ENCODE assay signal across 20 cellular contexts in the genomic region with DNA sequence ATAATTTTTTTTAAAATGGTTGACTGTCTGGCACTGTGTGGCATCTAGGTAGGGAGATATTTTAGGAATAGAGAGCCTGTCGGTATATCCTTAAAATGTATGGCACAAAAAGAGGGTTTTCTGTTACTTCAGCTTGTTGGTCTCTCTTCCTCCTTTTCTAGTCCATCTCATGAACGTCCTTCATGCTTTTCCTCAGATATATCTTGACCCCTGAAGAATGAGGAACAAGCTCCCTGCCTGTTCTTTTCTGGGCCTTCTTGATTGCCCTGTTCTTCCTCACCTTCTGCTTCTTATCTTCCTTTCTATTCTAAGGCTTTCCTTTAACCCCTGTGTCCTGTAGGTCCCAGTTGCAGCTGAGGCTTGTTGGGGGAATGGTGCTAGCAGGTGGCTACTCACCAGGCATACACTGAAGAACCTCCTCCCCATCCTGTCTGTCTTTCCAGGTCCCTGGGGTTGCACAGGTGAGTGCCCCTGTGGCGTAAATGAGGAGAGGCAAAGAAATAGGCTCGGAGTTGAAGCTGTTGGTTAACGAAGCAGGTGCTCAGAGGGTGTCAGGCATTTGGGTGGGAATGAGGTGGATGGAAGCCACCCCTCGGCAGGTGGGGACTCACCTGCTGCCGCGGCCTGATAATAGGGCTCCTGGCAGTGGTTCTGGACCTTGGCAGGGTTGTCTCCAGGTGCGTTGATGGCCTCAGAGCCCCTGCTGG. TPM values are rescaled to one million over a fixed set of nuclear protein-coding genes. Genes with fewer than 3 reads are reported as not detected.
DNase-seq lines count a peak whose midpoint lies in the region; TF ChIP-seq lines count a peak whose summit lies in the region.
"Had no signal": no experiment of that assay in that cellular context is flagged by ENCODE, and none has a peak within 500 bp of the region (broad histone marks: within the 10 kb centered on the region; RNA-seq: fewer than 3 reads in every experiment).

No MANE protein-coding gene starts in this region.

- intact Hi-C loops in dendritic cell treated with granulocyte-macrophage colony-stimulating factor and Interleukin-4, amounts not matched to agents 40 ng/mL and 50 ng/mL, for 4 days (cut with micrococcal nuclease), result no loop called here
- intact Hi-C loops in esophagus muscularis mucosa (cut with DNase I), result no loop called here

- H3K4me1 Mint-ChIP-seq in dendritic cell treated with granulocyte-macrophage colony-stimulating factor and Interleukin-4, amounts not matched to agents 40 ng/mL and 50 ng/mL, for 4 days (ENCODE audit: low read depth), result peaks cover 35% of the 10 kb centered on the region
- H3K4me1 Mint-ChIP-seq: brain had no signal

- H3K4me3 ChIP-seq in esophagus muscularis mucosa, result no peak overlapping the region
- H3K4me3 ChIP-seq: hepatocyte, SK-N-MC, stomach had no signal

- TF ChIP-seq CTCF in esophagus muscularis mucosa (IDR thresholded peaks at IDR 0.05), result no peak

- H3K9me3 ChIP-seq in esophagus muscularis mucosa, result no peaks in the 10 kb centered on the region
- H3K9me3 ChIP-seq: stomach had no signal

- H3K27ac ChIP-seq in substantia nigra (ENCODE audit: low read depth, low read length, poor library complexity, severe bottlenecking), result no peak overlapping the region
- no peak overlapping the region for H3K27ac ChIP-seq in esophagus muscularis mucosa (replicated peaks in 1 of 4)
- H3K27ac ChIP-seq: hepatocyte, HL-60, SK-N-MC, stomach had no signal

- TF ChIP-seq EP300 in esophagus muscularis mucosa (IDR thresholded peaks at IDR 0.05), result no peak

- H3K36me3 Mint-ChIP-seq in dendritic cell treated with granulocyte-macrophage colony-stimulating factor and Interleukin-4, amounts not matched to agents 40 ng/mL and 50 ng/mL, for 4 days (ENCODE audit: low read depth), result peaks cover 42% of the 10 kb centered on the region
- H3K36me3 Mint-ChIP-seq: brain had no signal

- no peak overlapping the region for H3K4me3 Mint-ChIP-seq in dendritic cell treated with granulocyte-macrophage colony-stimulating factor and Interleukin-4, amounts not matched to agents 40 ng/mL and 50 ng/mL, for 4 days
- H3K4me3 Mint-ChIP-seq: activated naive CD8-positive, alpha-beta T cell treated with anti-CD3 and anti-CD28 coated beads for 36 hours; brain; H9; naive B cell had no signal

- TF ChIP-seq POLR2A in esophagus muscularis mucosa (IDR thresholded peaks at IDR 0.05; ENCODE audit: low read depth), result no peak

- DNase-seq in COR-L47 (lab: John Stamatoyannopoulos, UW), result peak; percentile 57
- peak; percentile 81 for DNase-seq in MV-4-11 (lab: John Stamatoyannopoulos, UW)
- DNase-seq in NCI-H69 (lab: John Stamatoyannopoulos, UW), result peak; percentile 97
- no peak for DNase-seq in substantia nigra (lab: John Stamatoyannopoulos, UW)
- DNase-seq in T-helper 1 cell, result no peak
- no peak for DNase-seq in esophagus muscularis mucosa (ENCODE audit: extremely low spot score)
- DNase-seq: activated naive CD8-positive, alpha-beta T cell treated with anti-CD3 and anti-CD28 coated beads for 36 hours; foreskin fibroblast; H9; islet precursor cell; mammary epithelial cell; naive B cell; NCI-H524; stomach had no signal

- H3K9me3 Mint-ChIP-seq in dendritic cell treated with granulocyte-macrophage colony-stimulating factor and Interleukin-4, amounts not matched to agents 40 ng/mL and 50 ng/mL, for 4 days, result no peaks in the 10 kb centered on the region
- H3K9me3 Mint-ChIP-seq: activated naive CD8-positive, alpha-beta T cell treated with anti-CD3 and anti-CD28 coated beads for 36 hours; brain; H9; naive B cell had no signal

- peaks cover 10% of the 10 kb centered on the region for H3K27me3 Mint-ChIP-seq in dendritic cell treated with granulocyte-macrophage colony-stimulating factor and Interleukin-4, amounts not matched to agents 40 ng/mL and 50 ng/mL, for 4 days
- H3K27me3 Mint-ChIP-seq: activated naive CD8-positive, alpha-beta T cell treated with anti-CD3 and anti-CD28 coated beads for 36 hours; naive B cell had no signal

- H3K4me1 ChIP-seq in esophagus muscularis mucosa, result peaks cover 0 to 12% (median 6%) of the 10 kb centered on the region in 4 donors

- H3K27ac Mint-ChIP-seq in dendritic cell treated with granulocyte-macrophage colony-stimulating factor and Interleukin-4, amounts not matched to agents 40 ng/mL and 50 ng/mL, for 4 days, result peak overlapping the region; percentile 45
- H3K27ac Mint-ChIP-seq: activated naive CD8-positive, alpha-beta T cell treated with anti-CD3 and anti-CD28 coated beads for 36 hours; brain; H9 had no signal

- 84% methylated on average over 9 of the region's 9 CpGs for WGBS in esophagus muscularis mucosa

- peaks cover 6 to 73% (median 32%) of the 10 kb centered on the region in 4 donors for H3K36me3 ChIP-seq in esophagus muscularis mucosa

- H3K27me3 ChIP-seq in esophagus muscularis mucosa, result no peaks in the 10 kb centered on the region
- H3K27me3 ChIP-seq: hepatocyte, stomach had no signal

RNA-seq across cellular contexts. Expression of a gene that starts 7.2 kb away (rescaled TPM):
- total RNA-seq in esophagus muscularis mucosa, result 100 to 1,000 TPM; 324 to 603 (median 572) TPM

RNA-seq across cellular contexts. Expression of a gene that starts 9.6 kb away (rescaled TPM):
- total RNA-seq in esophagus muscularis mucosa, result 100 to 1,000 TPM in 1 of 4 donors, 10 to 100 TPM in 3; 64.8 to 159 (median 88.2) TPM

RNA-seq across cellular contexts. Expression of a gene that starts 29.2 kb away (rescaled TPM):
- total RNA-seq in esophagus muscularis mucosa, result 1 to 10 TPM in 2 of 4 donors, under 1 TPM in 2; 0.46 to 5.0 (median 0.91) TPM
- total RNA-seq: activated naive CD8-positive, alpha-beta T cell treated with anti-CD3 and anti-CD28 coated beads for 36 hours; mammary epithelial cell; osteocyte; stomach had no signal

RNA-seq across cellular contexts. Expression of a gene that starts 30.7 kb away (rescaled TPM):
- total RNA-seq in esophagus muscularis mucosa, result 10 to 100 TPM in 3 of 4 donors, 1 to 10 TPM in 1; 9.6 to 25.6 (median 19.3) TPM

RNA-seq across cellular contexts. Expression of a gene that starts 38.9 kb away (rescaled TPM):
- 100 to 1,000 TPM; 454 to 549 (median 512) TPM for total RNA-seq in esophagus muscularis mucosa

Comparison
In these comparisons a context has a peak if more than half of its experiments do, and no peak if none do; other contexts are left out.
1. DNase-seq: peak in COR-L47 (single experiment), MV-4-11 (single experiment) and NCI-H69 (single experiment); none in substantia nigra (0 of 49), T-helper 1 cell (0 of 5) and esophagus muscularis mucosa (single experiment).